ENCODE assay signal across 23 cellular contexts in the genomic region with DNA sequence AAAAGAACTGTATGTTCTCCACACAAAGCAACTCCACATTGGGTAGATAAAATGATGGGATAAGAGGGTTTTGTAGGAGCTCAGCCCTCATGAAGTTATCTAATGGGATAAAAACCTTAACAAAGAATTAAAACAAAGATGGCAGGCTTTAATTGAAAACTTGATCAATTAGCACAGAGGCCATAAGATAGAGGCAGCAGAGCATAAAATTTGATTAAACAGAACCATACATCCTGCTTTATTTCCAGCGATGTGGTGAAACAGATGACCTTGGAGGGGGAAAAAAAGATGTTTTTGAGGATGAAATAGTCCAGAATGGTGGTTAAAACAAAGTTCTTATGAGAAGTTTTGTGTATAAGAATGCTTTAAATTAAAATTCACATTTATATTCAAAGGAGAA.
A peak's percentile ranks its signal among the peaks of the same experiment; 100 is the strongest.
DNase-seq lines count a peak whose midpoint lies in the region; ATAC-seq and TF ChIP-seq lines count a peak whose summit lies in the region.
"Had no signal": no experiment of that assay in that cellular context is flagged by ENCODE, and none has a peak within 500 bp of the region (broad histone marks: within the 10 kb centered on the region; RNA-seq: fewer than 3 reads in every experiment).

No MANE protein-coding gene starts in this region.

- H3K9me3 ChIP-seq in OCI-LY3 (ENCODE audit: insufficient read depth, low read length) = no peaks in the 10 kb centered on the region
- no peaks in the 10 kb centered on the region for H3K9me3 ChIP-seq in osteoblast (ENCODE audit: low read depth, low read length)
- H3K9me3 ChIP-seq: A549; BE2C; BLaER1 treated with 17β-estradiol and CSF1 and Interleukin-3, amounts not matched to agents 10 nM and 100 nM had no signal

- H3K4me3 ChIP-seq in OCI-LY3 (ENCODE audit: low read length) = no peak overlapping the region
- no peak overlapping the region for H3K4me3 ChIP-seq in osteoblast (ENCODE audit: insufficient read depth, low read length)
- H3K4me3 ChIP-seq: A549; BLaER1 treated with 17β-estradiol and CSF1 and Interleukin-3, amounts not matched to agents 10 nM and 100 nM; GM12878; GM23338 had no signal

- H3K4me2 ChIP-seq in OCI-LY3 (ENCODE audit: low read length) (peak overlapping the region; percentile 13; the same call in 1 of the 2 replicates), osteoblast (ENCODE audit: insufficient read depth, low read length) (peak overlapping the region; percentile 46)
- H3K4me2 ChIP-seq: A549; BLaER1 treated with 17β-estradiol and CSF1 and Interleukin-3, amounts not matched to agents 10 nM and 100 nM; GM23338 had no signal

- no peak overlapping the region for H2AFZ ChIP-seq in OCI-LY3 (ENCODE audit: low read depth, low read length)
- no peak overlapping the region for H2AFZ ChIP-seq in osteoblast (ENCODE audit: low read length)
- H2AFZ ChIP-seq: GM23338 had no signal

- ATAC-seq in SK-N-SH treated with all-trans-retinoic acid at 6 μM for 48 hours = no peak
- ATAC-seq: A549, GM12878, GM23338, HCT116 had no signal

- H3K27ac ChIP-seq in OCI-LY3 (ENCODE audit: low read length) (no peak overlapping the region), osteoblast (ENCODE audit: low read depth, low read length) (no peak overlapping the region)
- H3K27ac ChIP-seq: A549; BLaER1 treated with 17β-estradiol and CSF1 and Interleukin-3, amounts not matched to agents 10 nM and 100 nM had no signal

- H3K4me1 ChIP-seq in OCI-LY3 (ENCODE audit: low read length) = peaks cover 10% of the 10 kb centered on the region
- no peaks in the 10 kb centered on the region for H3K4me1 ChIP-seq in osteoblast (ENCODE audit: insufficient read depth, low read length)
- H3K4me1 ChIP-seq: A549 had no signal

- DNase-seq in NCI-H69 (lab: John Stamatoyannopoulos, UW) (peak; percentile 11), osteoblast (ENCODE audit: insufficient read length, low spot score, missing footprints) (no peak), NCI-H446 (lab: John Stamatoyannopoulos, UW) (no peak), foreskin melanocyte (no peak)
- DNase-seq in central memory CD4-positive, alpha-beta T cell = no peak
- DNase-seq: 8988T; ACHN; AML-193; BE2C; CD4-positive, alpha-beta T cell; CD8-positive, alpha-beta memory T cell; DMS 273 treated with DMSO at 0.1 percent for 48 hours; DMS79; EL; GDM1; H9 had no signal

- no peaks in the 10 kb centered on the region for H4K20me1 ChIP-seq in OCI-LY3 (ENCODE audit: insufficient read depth, low read length)
- H4K20me1 ChIP-seq in osteoblast (ENCODE audit: insufficient read depth, low read length) = no peaks in the 10 kb centered on the region
- H4K20me1 ChIP-seq: BLaER1 treated with 17β-estradiol and CSF1 and Interleukin-3, amounts not matched to agents 10 nM and 100 nM had no signal

- H3K9ac ChIP-seq in OCI-LY3 (ENCODE audit: low read length) = no peak overlapping the region
- H3K9ac ChIP-seq: BLaER1 treated with 17β-estradiol and CSF1 and Interleukin-3, amounts not matched to agents 10 nM and 100 nM had no signal

- H3K36me3 ChIP-seq in OCI-LY3 (replicated peaks; ENCODE audit: low read depth, low read length) = no peaks in the 10 kb centered on the region
- H3K36me3 ChIP-seq in osteoblast (ENCODE audit: insufficient read depth, low read length) = no peaks in the 10 kb centered on the region
- H3K36me3 ChIP-seq: BE2C; BLaER1 treated with 17β-estradiol and CSF1 and Interleukin-3, amounts not matched to agents 10 nM and 100 nM had no signal

- H3K79me2 ChIP-seq in OCI-LY3 (ENCODE audit: low read length) (no peaks in the 10 kb centered on the region), osteoblast (ENCODE audit: insufficient read depth, low read length) (no peaks in the 10 kb centered on the region)

- TF ChIP-seq CTCF in OCI-LY3 (IDR thresholded peaks at IDR 0.05; ENCODE audit: low read depth, low read length) = no peak
- no peak for TF ChIP-seq CTCF in osteoblast (IDR thresholded peaks at IDR 0.05; ENCODE audit: extremely low read depth, low read depth, low read length)

- no peaks in the 10 kb centered on the region for H3K27me3 ChIP-seq in OCI-LY3 (ENCODE audit: low read depth, low read length)
- no peaks in the 10 kb centered on the region for H3K27me3 ChIP-seq in osteoblast (ENCODE audit: insufficient read depth, low read length)
- H3K27me3 ChIP-seq: BE2C; BLaER1 treated with 17β-estradiol and CSF1 and Interleukin-3, amounts not matched to agents 10 nM and 100 nM had no signal

TF ChIP-seq in SK-N-SH treated with all-trans-retinoic acid at 6 μM for 48 hours, 23 proteins besides CTCF, POLR2A, EP300 and RAD21 (continues in another document):
- TF ChIP-seq ARNTL (CRISPR knock-in tag; IDR thresholded peaks at IDR 0.05; ENCODE audit: borderline replicate concordance, low read depth) (no peak), ZNF8 (CRISPR knock-in tag; IDR thresholded peaks at IDR 0.05) (0 out of 2 replicates have a peak, but pooled peaks have one; percentile 3), TOX (CRISPR knock-in tag; IDR thresholded peaks at IDR 0.05; ENCODE audit: borderline replicate concordance) (no peak), ZC3H10 (CRISPR knock-in tag; IDR thresholded peaks at IDR 0.05) (no peak), ESRRG (CRISPR knock-in tag; IDR thresholded peaks at IDR 0.05) (no peak), OSR1 (CRISPR knock-in tag; IDR thresholded peaks at IDR 0.05) (no peak), ZNF565 (CRISPR knock-in tag; conservative IDR thresholded peaks at IDR 0.05; ENCODE audit: low read depth) (no peak), PPARA (CRISPR knock-in tag; IDR thresholded peaks at IDR 0.05; ENCODE audit: borderline replicate concordance) (no peak), RARB (CRISPR knock-in tag; IDR thresholded peaks at IDR 0.05) (no peak), SNAI2 (CRISPR knock-in tag; IDR thresholded peaks at IDR 0.05) (no peak), ZNF70 (CRISPR knock-in tag; IDR thresholded peaks at IDR 0.05) (no peak), TCF4 (CRISPR knock-in tag; IDR thresholded peaks at IDR 0.05; ENCODE audit: borderline replicate concordance) (peak; percentile 80)
- TF ChIP-seq, protein P1, sequence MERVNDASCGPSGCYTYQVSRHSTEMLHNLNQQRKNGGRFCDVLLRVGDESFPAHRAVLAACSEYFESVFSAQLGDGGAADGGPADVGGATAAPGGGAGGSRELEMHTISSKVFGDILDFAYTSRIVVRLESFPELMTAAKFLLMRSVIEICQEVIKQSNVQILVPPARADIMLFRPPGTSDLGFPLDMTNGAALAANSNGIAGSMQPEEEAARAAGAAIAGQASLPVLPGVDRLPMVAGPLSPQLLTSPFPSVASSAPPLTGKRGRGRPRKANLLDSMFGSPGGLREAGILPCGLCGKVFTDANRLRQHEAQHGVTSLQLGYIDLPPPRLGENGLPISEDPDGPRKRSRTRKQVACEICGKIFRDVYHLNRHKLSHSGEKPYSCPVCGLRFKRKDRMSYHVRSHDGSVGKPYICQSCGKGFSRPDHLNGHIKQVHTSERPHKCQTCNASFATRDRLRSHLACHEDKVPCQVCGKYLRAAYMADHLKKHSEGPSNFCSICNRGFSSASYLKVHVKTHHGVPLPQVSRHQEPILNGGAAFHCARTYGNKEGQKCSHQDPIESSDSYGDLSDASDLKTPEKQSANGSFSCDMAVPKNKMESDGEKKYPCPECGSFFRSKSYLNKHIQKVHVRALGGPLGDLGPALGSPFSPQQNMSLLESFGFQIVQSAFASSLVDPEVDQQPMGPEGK (CRISPR knock-in tag; IDR thresholded peaks at IDR 0.05; ENCODE audit: borderline replicate concordance) = no peak
- TF ChIP-seq, protein P2, sequence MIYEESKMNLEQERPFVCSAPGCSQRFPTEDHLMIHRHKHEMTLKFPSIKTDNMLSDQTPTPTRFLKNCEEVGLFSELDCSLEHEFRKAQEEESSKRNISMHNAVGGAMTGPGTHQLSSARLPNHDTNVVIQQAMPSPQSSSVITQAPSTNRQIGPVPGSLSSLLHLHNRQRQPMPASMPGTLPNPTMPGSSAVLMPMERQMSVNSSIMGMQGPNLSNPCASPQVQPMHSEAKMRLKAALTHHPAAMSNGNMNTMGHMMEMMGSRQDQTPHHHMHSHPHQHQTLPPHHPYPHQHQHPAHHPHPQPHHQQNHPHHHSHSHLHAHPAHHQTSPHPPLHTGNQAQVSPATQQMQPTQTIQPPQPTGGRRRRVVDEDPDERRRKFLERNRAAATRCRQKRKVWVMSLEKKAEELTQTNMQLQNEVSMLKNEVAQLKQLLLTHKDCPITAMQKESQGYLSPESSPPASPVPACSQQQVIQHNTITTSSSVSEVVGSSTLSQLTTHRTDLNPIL (CRISPR knock-in tag; IDR thresholded peaks at IDR 0.05; ENCODE audit: low read depth) = no peak
- TF ChIP-seq, protein P3, sequence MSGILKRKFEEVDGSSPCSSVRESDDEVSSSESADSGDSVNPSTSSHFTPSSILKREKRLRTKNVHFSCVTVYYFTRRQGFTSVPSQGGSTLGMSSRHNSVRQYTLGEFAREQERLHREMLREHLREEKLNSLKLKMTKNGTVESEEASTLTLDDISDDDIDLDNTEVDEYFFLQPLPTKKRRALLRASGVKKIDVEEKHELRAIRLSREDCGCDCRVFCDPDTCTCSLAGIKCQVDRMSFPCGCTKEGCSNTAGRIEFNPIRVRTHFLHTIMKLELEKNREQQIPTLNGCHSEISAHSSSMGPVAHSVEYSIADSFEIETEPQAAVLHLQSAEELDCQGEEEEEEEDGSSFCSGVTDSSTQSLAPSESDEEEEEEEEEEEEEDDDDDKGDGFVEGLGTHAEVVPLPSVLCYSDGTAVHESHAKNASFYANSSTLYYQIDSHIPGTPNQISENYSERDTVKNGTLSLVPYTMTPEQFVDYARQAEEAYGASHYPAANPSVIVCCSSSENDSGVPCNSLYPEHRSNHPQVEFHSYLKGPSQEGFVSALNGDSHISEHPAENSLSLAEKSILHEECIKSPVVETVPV (CRISPR knock-in tag; IDR thresholded peaks at IDR 0.05) = no peak
